8 cellular contexts compared by ENCODE assay signal in the genomic region with DNA sequence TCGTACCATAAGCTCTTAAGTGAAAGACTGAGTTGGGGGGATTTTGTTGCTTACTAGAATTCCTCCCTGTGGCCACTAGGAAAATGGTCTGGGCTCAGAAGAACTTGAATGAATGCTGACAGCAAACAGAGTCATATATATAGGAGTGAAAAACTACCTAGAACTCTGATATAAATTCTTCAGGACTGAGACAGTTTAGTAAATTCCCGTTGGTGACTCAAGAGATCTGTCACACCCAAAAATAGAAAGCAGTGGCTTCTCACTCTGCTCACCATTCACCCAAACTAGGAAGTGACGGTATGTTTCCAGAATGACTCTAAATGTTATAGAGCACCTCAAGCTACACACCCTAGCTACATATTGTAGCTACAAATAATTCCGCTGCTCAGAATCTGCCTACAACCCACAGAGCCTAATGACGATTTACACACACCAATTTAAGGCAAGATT.
DNase-seq lines count a peak whose midpoint lies in the region; ATAC-seq and TF ChIP-seq lines count a peak whose summit lies in the region.

No MANE protein-coding gene starts in this region.

- H3K4me3 ChIP-seq in RWPE2 (ENCODE audit: severe bottlenecking) (no peak overlapping the region), foreskin fibroblast (ENCODE audit: low read depth in 1 of 2, low read length in 2 of 2) (no peak overlapping the region)

- H3K27ac ChIP-seq in RWPE2 (ENCODE audit: poor library complexity, severe bottlenecking), result peak overlapping the region; percentile 50

- no peaks in the 10 kb centered on the region for H3K9me3 ChIP-seq in RWPE2 (ENCODE audit: severe bottlenecking)

- H3K4me1 ChIP-seq in RWPE2 (ENCODE audit: insufficient read depth, poor library complexity, severe bottlenecking), result peaks cover 39% of the 10 kb centered on the region

- DNase-seq in AG08396 (ENCODE audit: low spot score), result peak; percentile 55
- DNase-seq in RWPE2 (ENCODE audit: low spot score), result no peak
- peak; percentile 79 to 86 for DNase-seq in foreskin fibroblast
- DNase-seq in cerebellar cortex (ENCODE audit: low spot score), result no peak
- DNase-seq in SHP77 (lab: John Stamatoyannopoulos, UW), result no peak
- DNase-seq in Ammon's horn (ENCODE audit: low spot score), result no peak

- H3K36me3 ChIP-seq in RWPE2 (ENCODE audit: low read depth), result no peaks in the 10 kb centered on the region

- no peaks in the 10 kb centered on the region for H3K27me3 ChIP-seq in RWPE2 (ENCODE audit: insufficient read depth, poor library complexity, severe bottlenecking)

- peak; percentile 96 for ATAC-seq in GM18867 (IDR thresholded peaks at IDR 0.05; ENCODE audit: unreplicated experiment)
- peak; percentile 89 for ATAC-seq in HG03025 (IDR thresholded peaks at IDR 0.05; ENCODE audit: low FRiP score, unreplicated experiment)
- peak; percentile 87 for ATAC-seq in RWPE2 (ENCODE audit: low read depth)

- TF ChIP-seq CTCF in RWPE2 (IDR thresholded peaks at IDR 0.05; ENCODE audit: poor library complexity, severe bottlenecking), result peak; percentile 4
- no peak for TF ChIP-seq CTCF in foreskin fibroblast (IDR thresholded peaks at IDR 0.05; ENCODE audit: low read depth, low read length)

Comparison
In these comparisons a context has a peak if more than half of its experiments do, and no peak if none do; other contexts are left out.
1. DNase-seq: peak in AG08396 (single experiment) and foreskin fibroblast (2 of 2); none in RWPE2 (single experiment), cerebellar cortex (single experiment), SHP77 (0 of 2) and Ammon's horn (single experiment).
2. Peak in every context shown above with its lines, with median percentiles within 50 percentile points of each other: ATAC-seq.